In the genomic region with DNA sequence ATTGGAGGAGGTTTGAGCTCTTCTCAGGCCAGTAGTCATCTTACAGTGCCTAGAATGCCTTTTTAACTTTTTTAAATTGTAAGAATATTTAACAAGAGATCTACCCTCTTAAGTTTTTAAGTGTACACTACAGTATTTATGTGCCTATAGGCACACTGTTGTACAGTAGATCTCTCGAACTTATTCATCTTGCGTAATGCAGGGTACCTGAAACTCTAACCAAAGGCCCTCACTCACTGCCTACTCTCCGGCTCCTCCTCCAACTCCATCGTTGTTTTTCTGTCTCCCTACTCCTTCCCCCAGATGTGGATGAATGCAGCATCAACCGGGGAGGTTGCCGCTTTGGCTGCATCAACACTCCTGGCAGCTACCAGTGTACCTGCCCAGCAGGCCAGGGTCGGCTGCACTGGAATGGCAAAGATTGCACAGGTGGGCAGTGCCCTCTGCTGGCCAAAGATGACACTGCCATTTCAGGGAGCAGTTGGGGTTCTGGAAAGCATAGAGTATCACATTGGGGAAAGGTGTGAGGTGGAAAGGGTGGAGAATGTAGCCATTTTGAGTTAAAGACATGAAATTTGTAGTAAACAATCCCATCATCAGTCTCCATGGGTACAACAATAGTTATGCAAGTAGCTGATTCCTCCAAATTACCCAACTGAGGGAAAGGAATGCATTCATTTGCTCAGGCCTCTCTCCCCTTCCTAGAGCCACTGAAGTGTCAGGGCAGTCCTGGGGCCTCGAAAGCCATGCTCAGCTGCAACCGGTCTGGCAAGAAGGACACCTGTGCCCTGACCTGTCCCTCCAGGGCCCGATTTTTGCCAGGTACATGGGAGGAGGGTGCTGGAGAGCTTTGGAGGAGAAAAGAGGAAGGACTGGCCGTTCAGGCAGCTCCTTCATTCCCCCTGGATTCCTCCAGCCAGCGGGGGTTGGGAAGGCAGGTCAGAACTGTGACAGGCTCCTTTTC, we compare ENCODE assay signal across 8 cellular contexts. TPM values are rescaled to one million over a fixed set of nuclear protein-coding genes. Genes with fewer than 3 reads are reported as not detected.
DNase-seq lines count a peak whose midpoint lies in the region; ATAC-seq, FAIRE-seq and TF ChIP-seq lines count a peak whose summit lies in the region.

No MANE protein-coding gene starts in this region.

- no peak overlapping the region for H3K4me3 ChIP-seq in body of pancreas

- peak overlapping the region in 2 of 6 donors; percentile 65 to 88 for H3K27ac Mint-ChIP-seq in immature natural killer cell

- TF ChIP-seq CTCF in 22Rv1 (IDR thresholded peaks at IDR 0.05) (peak; percentile 98), body of pancreas (IDR thresholded peaks at IDR 0.05) (peak; percentile 86 to 96 (median 91))

- no peaks in the 10 kb centered on the region for H3K4me1 ChIP-seq in body of pancreas

- H3K27ac ChIP-seq in 22Rv1 (no peak overlapping the region), body of pancreas (no peak overlapping the region)

- no peaks in the 10 kb centered on the region for H3K36me3 ChIP-seq in body of pancreas (replicated peaks in 1 of 2; ENCODE audit: insufficient read depth in 1 of 2, low read depth in 2 of 2)

- peak; percentile 83 for DNase-seq in GM12891 (ENCODE audit: insufficient read length, low spot score)
- peak; percentile 63 for DNase-seq in NCI-H146 (lab: John Stamatoyannopoulos, UW)
- peak; percentile 77 for DNase-seq in UCSD-AML1 (lab: John Stamatoyannopoulos, UW; ENCODE audit: unreplicated experiment)
- DNase-seq in body of pancreas, result peak; percentile 70 to 85 (median 78)
- peak; percentile 45 to 58 (median 47) for DNase-seq in immature natural killer cell
- DNase-seq in stimulated activated CD4-positive, alpha-beta T cell treated with anti-CD3 and anti-CD28 coated beads, Interleukin-15, amount 100 ng/mL, for 24 hours, result peak; percentile 81

- H3K27me3 ChIP-seq in body of pancreas, result no peaks in the 10 kb centered on the region

- ATAC-seq in body of pancreas, result peak; percentile 87
- ATAC-seq in GM18867 (IDR thresholded peaks at IDR 0.05; ENCODE audit: unreplicated experiment), result no peak

- no peak for TF ChIP-seq POLR2A in GM12891 (IDR thresholded peaks at IDR 0.05; ENCODE audit: low read depth, low read length)
- no peak for TF ChIP-seq POLR2A in body of pancreas (IDR thresholded peaks at IDR 0.05)

- no peaks in the 10 kb centered on the region for H3K9me3 ChIP-seq in body of pancreas

- no peak overlapping the region for H3K4me3 Mint-ChIP-seq in immature natural killer cell

- intact Hi-C loops in body of pancreas (cut with DNase I), result no loop called here

- H3K9me3 Mint-ChIP-seq in immature natural killer cell, result no peaks in the 10 kb centered on the region

- peaks cover 0 to 4% (median 4%) of the 10 kb centered on the region in 3 donors for H3K27me3 Mint-ChIP-seq in immature natural killer cell (ENCODE audit: low read depth in 3 of 3)

- peak; percentile 94 for FAIRE-seq in GM12891 (lab: Jason Lieb, UNC)

- peaks cover 2 to 5% of the 10 kb centered on the region in 2 donors for H3K4me1 Mint-ChIP-seq in immature natural killer cell

- 36 to 42% methylated on average over 12 of the region's 12 CpGs for whole genome bisulfite sequencing in body of pancreas, 2 donors

- H3K36me3 Mint-ChIP-seq in immature natural killer cell, result peaks cover 0 to 11% (median 3%) of the 10 kb centered on the region in 3 donors

TF ChIP-seq in GM12891, 5 proteins besides CTCF, POLR2A, EP300 and RAD21:
- TF ChIP-seq PAX5 (IDR thresholded peaks at IDR 0.05; ENCODE audit: insufficient read depth, low read length, severe bottlenecking) (no peak), SPI1 (IDR thresholded peaks at IDR 0.05; ENCODE audit: low read depth, low read length) (no peak), POLR2AphosphoS5 (IDR thresholded peaks at IDR 0.05; ENCODE audit: low read depth, low read length) (no peak), POU2F2 (IDR thresholded peaks at IDR 0.05; ENCODE audit: low read depth, low read length) (no peak), TAF1 (IDR thresholded peaks at IDR 0.05; ENCODE audit: low read depth, low read length) (no peak)

RNA-seq across cellular contexts. Expression of a gene that starts 18.4 kb away (rescaled TPM):
- 21.5 TPM for polyA plus RNA-seq in GM12891 (2012; ENCODE audit: low read depth, missing spikeins)
- total RNA-seq in body of pancreas, result 10 to 100 TPM; 34.2 to 56.7 TPM
- 10 to 100 TPM; 20.7 to 30.5 (median 27.9) TPM for polyA plus RNA-seq in immature natural killer cell

RNA-seq across cellular contexts. Expression of a gene that starts 27.4 kb away (rescaled TPM):
- polyA plus RNA-seq in GM12891 (2012; ENCODE audit: low read depth, missing spikeins), result 0.04 TPM
- total RNA-seq in body of pancreas, result under 1 TPM in 1 of 2 donors, not detected in 1; 0.33 TPM
- polyA plus RNA-seq in immature natural killer cell, result under 1 TPM in 2 of 3 donors, not detected in 1; 0.02 to 0.29 TPM

RNA-seq across cellular contexts. Expression of a gene that starts 56.5 kb away (rescaled TPM):
- 27.6 TPM for polyA plus RNA-seq in GM12891 (2012; ENCODE audit: low read depth, missing spikeins)
- 10 to 100 TPM; 10.2 to 23.3 TPM for total RNA-seq in body of pancreas
- polyA plus RNA-seq in immature natural killer cell, result 100 to 1,000 TPM in 1 of 3 donors, 10 to 100 TPM in 2; 90.7 to 226 (median 95.1) TPM
